ENCODE assay signal across 29 cellular contexts in genomic region chr12:86445361-86445760, GRCh38.
"Had no signal": no experiment of that assay in that cellular context is flagged by ENCODE, and none has a peak within 500 bp of the region (broad histone marks: within the 10 kb centered on the region; RNA-seq: fewer than 3 reads in every experiment).

No MANE protein-coding gene starts in this region.

- H3K9me3 ChIP-seq: ascending aorta, esophagus muscularis mucosa, gastrocnemius medialis, heart left ventricle had no signal

- H3K27ac Mint-ChIP-seq: activated B cell treated with CpG ODN at 0.5 μM for 24 hours; activated CD8-positive, alpha-beta T cell treated with anti-CD3 and anti-CD28 coated beads for 36 hours; activated naive CD4-positive, alpha-beta T cell treated with anti-CD3 and anti-CD28 coated beads for 36 hours; activated naive CD4-positive, alpha-beta T cell treated with anti-CD3 and anti-CD28 coated beads, Interleukin-2, amount 50 U/mL, for 24 hours; activated naive CD8-positive, alpha-beta T cell treated with anti-CD3 and anti-CD28 coated beads, Interleukin-2, amount 10 ng/mL, durations not matched to agents 7 days and 5 days; activated T-helper 17 cell treated with anti-CD3 and anti-CD28 coated beads, Interleukin-2, amount 50 U/mL, for 72 hours; brain; effector memory CD8-positive, alpha-beta T cell; T-helper 2 cell treated with Interferon-gamma antibody and Interleukin-4, amounts not matched to agents 5 μg/mL and 100 μg/mL, for 36 hours had no signal

- H3K9me3 Mint-ChIP-seq: activated B cell treated with CpG ODN at 0.5 μM for 24 hours had no signal

- H3K4me1 ChIP-seq: ascending aorta, esophagus muscularis mucosa, foreskin keratinocyte, gastrocnemius medialis, heart left ventricle had no signal

- ATAC-seq: activated CD4-positive, CD25-positive, alpha-beta regulatory T cell treated with anti-CD3 and anti-CD28 coated beads, Interleukin-2, amount 50 U/mL, for 24 hours; activated CD8-positive, alpha-beta T cell treated with anti-CD3 and anti-CD28 coated beads for 36 hours; activated T-cell treated with anti-CD3 and anti-CD28 coated beads, Interleukin-2, amount 50 U/mL, for 4 hours; activated T-helper 17 cell treated with anti-CD3 and anti-CD28 coated beads, Interleukin-2, amount 50 U/mL, for 72 hours; effector memory CD8-positive, alpha-beta T cell; foreskin keratinocyte; gastrocnemius medialis; heart left ventricle had no signal

- H3K4me3 ChIP-seq: ascending aorta, esophagus muscularis mucosa, gastrocnemius medialis, heart left ventricle had no signal

- H3K27me3 ChIP-seq: ascending aorta, esophagus muscularis mucosa, foreskin keratinocyte, gastrocnemius medialis, heart left ventricle had no signal

- DNase-seq: activated B cell treated with CpG ODN at 0.5 μM for 24 hours; activated CD4-positive, alpha-beta T cell treated with anti-CD3 and anti-CD28 coated beads for 48 hours; activated CD4-positive, alpha-beta T cell treated with anti-CD3 and anti-CD28 coated beads, Interleukin-2, amount 50 U/mL, for 1 hour; activated CD4-positive, alpha-beta T cell treated with anti-CD3 and anti-CD28 coated beads, Interleukin-2, amount 50 U/mL, for 48 hours; activated CD8-positive, alpha-beta memory T cell treated with anti-CD3 and anti-CD28 coated beads for 24 hours; activated CD8-positive, alpha-beta T cell treated with anti-CD3 and anti-CD28 coated beads for 36 hours; activated effector memory CD4-positive, alpha-beta T cell treated with Interleukin-2 at 50 U/mL for 16 hours; activated naive CD4-positive, alpha-beta T cell treated with anti-CD3 and anti-CD28 coated beads for 36 hours; activated naive CD8-positive, alpha-beta T cell treated with anti-CD3 and anti-CD28 coated beads, Interleukin-2, amount 10 ng/mL, durations not matched to agents 7 days and 5 days; activated T-cell treated with anti-CD3 and anti-CD28 coated beads, Interleukin-2, amount 50 U/mL, for 4 hours; cortex of kidney; dermis blood vessel endothelial cell; effector CD4-positive, alpha-beta T cell; effector memory CD8-positive, alpha-beta T cell; erythroblast; foreskin keratinocyte; gastrocnemius medialis; glutamatergic neuron; heart left ventricle; hypothalamus; T1000; WERI-Rb-1 had no signal

- H3K36me3 Mint-ChIP-seq: activated naive CD4-positive, alpha-beta T cell treated with anti-CD3 and anti-CD28 coated beads, Interleukin-2, amount 50 U/mL, for 24 hours; activated naive CD8-positive, alpha-beta T cell treated with anti-CD3 and anti-CD28 coated beads, Interleukin-2, amount 10 ng/mL, durations not matched to agents 7 days and 5 days; brain had no signal

- H3K36me3 ChIP-seq: ascending aorta, esophagus muscularis mucosa, gastrocnemius medialis, heart left ventricle, WERI-Rb-1 had no signal

- H3K27ac ChIP-seq: ascending aorta, esophagus muscularis mucosa, foreskin keratinocyte, gastrocnemius medialis, heart left ventricle, WERI-Rb-1 had no signal
